1 cellular context compared by ENCODE assay signal in the genomic region with DNA sequence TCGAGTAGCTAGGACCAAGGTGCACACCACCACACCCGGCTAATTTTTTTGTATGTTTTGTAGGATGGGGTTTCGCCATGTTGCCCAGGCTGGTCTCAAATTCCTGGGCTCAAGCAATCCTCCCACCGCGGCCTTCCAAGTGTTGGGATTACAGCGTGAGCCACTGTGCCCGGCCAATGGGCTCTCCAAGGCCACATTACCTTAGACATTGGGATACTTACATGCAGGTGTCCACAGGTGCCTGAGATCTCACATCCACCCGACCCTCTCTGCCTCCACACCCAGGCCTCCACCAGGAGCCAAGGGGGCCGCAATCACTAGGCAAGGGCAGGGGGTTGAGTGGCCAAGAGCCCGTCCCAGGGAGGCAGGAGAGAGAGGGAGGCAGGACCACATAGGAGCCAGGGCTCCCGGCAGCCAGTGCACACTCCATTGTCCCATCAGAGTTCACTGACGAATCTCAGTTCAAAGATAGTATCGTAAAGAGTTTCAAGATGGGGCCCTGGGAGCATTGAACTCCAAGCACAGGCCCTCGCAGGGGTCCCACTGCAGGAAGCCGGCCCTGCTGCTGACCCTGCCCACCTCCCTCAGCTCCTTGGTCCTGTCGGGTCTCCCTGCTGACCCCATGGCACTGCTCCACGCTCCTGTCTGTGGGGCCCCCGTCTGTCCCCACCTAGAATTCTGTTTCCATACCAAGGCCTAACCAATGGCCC.
TF ChIP-seq lines count a peak whose summit lies in the region.

No MANE protein-coding gene starts in this region.

TF ChIP-seq in K562, 482 proteins besides CTCF, POLR2A, EP300 and RAD21:
- TF ChIP-seq, protein P1, sequence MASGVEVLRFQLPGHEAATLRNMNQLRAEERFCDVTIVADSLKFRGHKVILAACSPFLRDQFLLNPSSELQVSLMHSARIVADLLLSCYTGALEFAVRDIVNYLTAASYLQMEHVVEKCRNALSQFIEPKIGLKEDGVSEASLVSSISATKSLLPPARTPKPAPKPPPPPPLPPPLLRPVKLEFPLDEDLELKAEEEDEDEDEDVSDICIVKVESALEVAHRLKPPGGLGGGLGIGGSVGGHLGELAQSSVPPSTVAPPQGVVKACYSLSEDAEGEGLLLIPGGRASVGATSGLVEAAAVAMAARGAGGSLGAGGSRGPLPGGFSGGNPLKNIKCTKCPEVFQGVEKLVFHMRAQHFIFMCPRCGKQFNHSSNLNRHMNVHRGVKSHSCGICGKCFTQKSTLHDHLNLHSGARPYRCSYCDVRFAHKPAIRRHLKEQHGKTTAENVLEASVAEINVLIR (CRISPR knock-in tag; IDR thresholded peaks at IDR 0.05): no peak
- TF ChIP-seq ARHGAP35 (IDR thresholded peaks at IDR 0.05; ENCODE audit: partially characterized antibody) (no peak), PRMT5 (CRISPR knock-in tag; IDR thresholded peaks at IDR 0.05) (no peak), CCNT2 (IDR thresholded peaks at IDR 0.05; ENCODE audit: borderline replicate concordance, extremely low read depth, insufficient read length, low read depth, low read length) (no peak), MYNN (IDR thresholded peaks at IDR 0.05) (no peak), MYNN (CRISPR knock-in tag; IDR thresholded peaks at IDR 0.05) (no peak), PRPF4 (IDR thresholded peaks at IDR 0.05; ENCODE audit: insufficient read depth, low read depth, low read length, poor library complexity, severe bottlenecking) (no peak), LCOR (CRISPR knock-in tag; IDR thresholded peaks at IDR 0.05) (no peak)
TF ChIP-seq in K562: peak in this region for 0.
